ENCODE assay signal across 19 cellular contexts in the genomic region with DNA sequence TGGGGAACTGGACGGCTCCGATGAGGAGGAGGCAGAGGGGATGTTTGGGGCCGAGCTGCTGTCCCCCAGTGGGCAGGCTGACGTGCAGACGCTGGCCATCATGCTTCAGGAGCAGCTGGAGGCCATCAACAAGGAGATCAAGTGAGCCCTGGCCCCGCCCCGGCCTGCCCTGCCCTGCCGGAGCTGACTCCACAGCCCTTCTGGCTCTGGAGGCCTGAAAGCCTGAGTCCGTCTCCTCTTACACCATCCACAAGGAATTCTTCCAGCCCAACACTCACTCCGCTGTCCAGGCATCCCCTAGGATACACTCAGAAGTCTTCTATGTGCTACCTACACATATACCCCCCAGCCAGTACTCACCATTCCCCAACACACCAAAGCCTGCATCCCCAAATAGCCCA. TPM values are rescaled to one million over a fixed set of nuclear protein-coding genes. Genes with fewer than 3 reads are reported as not detected.
DNase-seq lines count a peak whose midpoint lies in the region; ATAC-seq, FAIRE-seq and TF ChIP-seq lines count a peak whose summit lies in the region.
"Had no signal": no experiment of that assay in that cellular context is flagged by ENCODE, and none has a peak within 500 bp of the region (broad histone marks: within the 10 kb centered on the region; RNA-seq: fewer than 3 reads in every experiment).

No MANE protein-coding gene starts in this region.

- H3K27me3 ChIP-seq in K562 (ENCODE audit: control insufficient read depth in 2 of 2, insufficient read depth in 2 of 2, low read length in 2 of 2) (no peaks in the 10 kb centered on the region), heart left ventricle (no peaks in the 10 kb centered on the region), neuronal stem cell (ENCODE audit: control insufficient read depth in 3 of 3, insufficient read depth in 3 of 3, low read depth in 1 of 3, low read length in 3 of 3) (peaks cover 0 to under 1% (median 0%) of the 10 kb centered on the region in 3 experiments)
- H3K27me3 ChIP-seq: thyroid gland had no signal

- no peak for TF ChIP-seq RAD21 in K562 (CRISPR knock-in tag; conservative IDR thresholded peaks at IDR 0.05 in 1 of 2, IDR thresholded peaks at IDR 0.05 in 1 of 2)

- CTCF ChIA-PET in K562 (lab: Yijun Ruan, JAX; ENCODE audit: low intra/inter-chr PET ratio) = no interaction called here

- DNase-seq in K562 (ENCODE audit: extremely low read depth in 1 of 4, low spot score in 3 of 4) = no peak
- peak; percentile 77 to 91 (median 84) for DNase-seq in heart left ventricle
- DNase-seq in neuronal stem cell (ENCODE audit: low spot score) = no peak
- no peak for DNase-seq in GM19239 (ENCODE audit: insufficient read length, low spot score)
- DNase-seq in NCI-H446 treated with DMSO at 0.1 percent for 48 hours (lab: John Stamatoyannopoulos, UW) = no peak
- DNase-seq: activated CD4-positive, alpha-beta T cell treated with anti-CD3 and anti-CD28 coated beads, Interleukin-2, amount 50 U/mL, for 4 hours; activated T-cell treated with anti-CD3 and anti-CD28 coated beads, Interleukin-2, amount 50 U/mL, for 1 hour; cortex of kidney; DMS79; naive thymus-derived CD4-positive, alpha-beta T cell; NCI-H1417 treated with DMSO at 0.1 percent for 48 hours; stimulated activated CD4-positive, alpha-beta T cell treated with anti-CD3 and anti-CD28 coated beads, Interleukin-12 subunit alpha, Interleukin-12 subunit beta, amount 100 ng/mL, for 4 hours; thyroid gland had no signal

- H2BK5ac ChIP-seq in neuronal stem cell (ENCODE audit: low read length) = no peak overlapping the region

- peak overlapping the region in 1 of 2 experiments; percentile 54; a peak in 1 of 4 replicates for H3K9ac ChIP-seq in K562 (ENCODE audit: insufficient read depth in 1 of 2, low read depth in 2 of 2, low read length in 2 of 2)
- H3K9ac ChIP-seq in neuronal stem cell (ENCODE audit: low read depth, low read length, poor library complexity) = peak overlapping the region; percentile 21

- in situ Hi-C loops in K562 (cut with MboI) = no loop called here

- H2AK5ac ChIP-seq in neuronal stem cell (ENCODE audit: low read depth, low read length) = peak overlapping the region; percentile 75

- H3K23ac ChIP-seq in neuronal stem cell (ENCODE audit: low read depth, low read length, poor library complexity) = peak overlapping the region; percentile 85

- peak overlapping the region; percentile 53 for H3K4ac ChIP-seq in neuronal stem cell (ENCODE audit: low read length)

- intact Hi-C loops in K562 (cut with micrococcal nuclease) = no loop called here
- intact Hi-C loops in heart left ventricle (cut with DNase I) = no loop called here

- no TSS peak for BruUV-seq in K562 (replicated peaks; lab: Mats Ljungman, UMichigan)

- no peak overlapping the region for H2AFZ ChIP-seq in K562 (ENCODE audit: low read depth, low read length)
- H2AFZ ChIP-seq in neuronal stem cell (ENCODE audit: low read length) = no peak overlapping the region

- H3K27ac ChIP-seq in 22Rv1 = peak overlapping the region; percentile 84
- no peak overlapping the region for H3K27ac ChIP-seq in K562 (ENCODE audit: extremely low read depth, low read depth, low read length)
- peak overlapping the region in 10 of 12 donors; percentile 24 to 71 (median 44) for H3K27ac ChIP-seq in heart left ventricle
- no peak overlapping the region for H3K27ac ChIP-seq in neuronal stem cell (replicated peaks; ENCODE audit: low read length)
- H3K27ac ChIP-seq: thyroid gland had no signal

- TF ChIP-seq EP300 in K562 (IDR thresholded peaks at IDR 0.05; ENCODE audit: low read length) = no peak

- FAIRE-seq in K562 (lab: Jason Lieb, UNC) (no peak), GM19239 (lab: Jason Lieb, UNC) (no peak)

- WGBS in K562 (ENCODE audit: insufficient coverage, low coverage, missing lambda C conversion rate) = 87% methylated on average over 8 of the region's 10 CpGs
- 62 to 84% (median 72%) methylated on average over 10 of the region's 10 CpGs for WGBS in heart left ventricle, 4 donors
- no CpG with 5 or more reads among the region's 10 CpGs for WGBS in neuronal stem cell (ENCODE audit: extremely low coverage in 2 of 2, insufficient read length in 2 of 2, insufficient replicate concordance in 1 of 2), 2 donors

- H4K20me1 ChIP-seq in K562 (replicated peaks; ENCODE audit: control insufficient read depth, insufficient read depth, low read length) = no peaks in the 10 kb centered on the region

- POLR2A ChIA-PET in K562 (lab: Yijun Ruan, JAX) = no interaction called here

- H2BK15ac ChIP-seq in neuronal stem cell (ENCODE audit: low read length) = peak overlapping the region; percentile 67

- H2BK120ac ChIP-seq in neuronal stem cell (ENCODE audit: low read depth, low read length) = no peak overlapping the region

- peaks cover 46% of the 10 kb centered on the region; the same call in 2 of the 3 replicates for H3K36me3 ChIP-seq in K562 (ENCODE audit: control insufficient read depth, insufficient read depth, low read length)
- H3K36me3 ChIP-seq in heart left ventricle = no peaks in the 10 kb centered on the region
- H3K36me3 ChIP-seq in neuronal stem cell (replicated peaks in 1 of 2; ENCODE audit: control insufficient read depth in 2 of 2, insufficient read depth in 2 of 2, low read length in 2 of 2) = peaks cover 0 to 16% of the 10 kb centered on the region in 2 donors
- H3K36me3 ChIP-seq: thyroid gland had no signal

- H3K14ac ChIP-seq in neuronal stem cell (ENCODE audit: low read length) = peak overlapping the region; percentile 71

- ATAC-seq in K562 (no peak), heart left ventricle (peak; percentile 22 to 76 (median 72)), HG02970 (IDR thresholded peaks at IDR 0.05; ENCODE audit: low FRiP score, unreplicated experiment) (no peak), HG02870 (IDR thresholded peaks at IDR 0.05; ENCODE audit: unreplicated experiment) (no peak)
- ATAC-seq: left lobe of liver; naive thymus-derived CD4-positive, alpha-beta T cell; stimulated activated effector memory CD8-positive, alpha-beta T cell treated with anti-CD3 and anti-CD28 coated beads, Interleukin-12 subunit alpha, Interleukin-12 subunit beta, amount 100 ng/mL, for 72 hours had no signal

- H3K4me2 ChIP-seq in K562 (ENCODE audit: insufficient read depth, low read length) (no peak overlapping the region), neuronal stem cell (ENCODE audit: insufficient read depth, low read length, poor library complexity, severe bottlenecking) (no peak overlapping the region)

- TF ChIP-seq POLR2A in K562 (conservative IDR thresholded peaks at IDR 0.05) (no peak), heart left ventricle (IDR thresholded peaks at IDR 0.05) (no peak)

- no peaks in the 10 kb centered on the region for H3K9me1 ChIP-seq in K562 (ENCODE audit: control insufficient read depth, insufficient read depth, low read length)

- H3K18ac ChIP-seq in neuronal stem cell (ENCODE audit: low read length) = peak overlapping the region; percentile 38

- no peaks in the 10 kb centered on the region for H3K79me1 ChIP-seq in neuronal stem cell (ENCODE audit: low read depth, low read length)

- H3K9me3 ChIP-seq in K562 (replicated peaks; ENCODE audit: control insufficient read depth, insufficient read depth, low read depth, low read length) (no peaks in the 10 kb centered on the region), heart left ventricle (no peaks in the 10 kb centered on the region), neuronal stem cell (replicated peaks in 1 of 2; ENCODE audit: control insufficient read depth in 2 of 2, insufficient read depth in 1 of 2, low read depth in 1 of 2, low read length in 2 of 2) (peaks cover 0 to 2% of the 10 kb centered on the region in 2 donors)
- H3K9me3 ChIP-seq: thyroid gland had no signal

- peaks cover 9 to 51% of the 10 kb centered on the region in 2 experiments; a peak in 3 of 5 replicates for H3K4me1 ChIP-seq in K562 (replicated peaks in 1 of 2; ENCODE audit: control insufficient read depth in 2 of 2, insufficient read depth in 2 of 2, low read length in 2 of 2)
- H3K4me1 ChIP-seq in heart left ventricle = peaks cover 0 to 21% (median 13%) of the 10 kb centered on the region in 12 donors
- no peaks in the 10 kb centered on the region for H3K4me1 ChIP-seq in neuronal stem cell (ENCODE audit: control insufficient read depth in 2 of 2, insufficient read depth in 1 of 2, low read depth in 1 of 2, low read length in 2 of 2)

- no peak overlapping the region for H2BK12ac ChIP-seq in neuronal stem cell (ENCODE audit: low read length)

- H3K79me2 ChIP-seq in K562 (ENCODE audit: control insufficient read depth, insufficient read depth, low read length) = no peaks in the 10 kb centered on the region; the same call in 2 of the 3 replicates

- H4K91ac ChIP-seq in neuronal stem cell (ENCODE audit: low read depth, low read length, poor library complexity) = no peak overlapping the region

- no peak overlapping the region for H4K8ac ChIP-seq in neuronal stem cell (ENCODE audit: low read depth, low read length)

- no peak overlapping the region for H3K4me3 ChIP-seq in K562
- H3K4me3 ChIP-seq in heart left ventricle = peak overlapping the region in 3 of 12 donors; percentile 0 to 22 (median 10)
- no peak overlapping the region for H3K4me3 ChIP-seq in neuronal stem cell (ENCODE audit: low read length in 2 of 2)
- H3K4me3 ChIP-seq: thyroid gland had no signal

- no peak for TF ChIP-seq CTCF in 22Rv1 (IDR thresholded peaks at IDR 0.05)
- no peak for TF ChIP-seq CTCF in K562 (IDR thresholded peaks at IDR 0.05 in 2 of 3, conservative IDR thresholded peaks at IDR 0.05 in 1 of 3; ENCODE audit: insufficient read depth in 2 of 3, low read depth in 1 of 3, low read length in 3 of 3)
- TF ChIP-seq CTCF in heart left ventricle (IDR thresholded peaks at IDR 0.05) = no peak

RNA-seq across cellular contexts. Expression of a gene that starts 17.4 kb away (rescaled TPM):
- total RNA-seq in K562 (2011; cell fraction: chromatin; rRNA removed; ENCODE audit: low replicate concordance) = 69.7 and 96.7 TPM in 2 replicates
- total RNA-seq in K562 (2011; cell fraction: nucleolus; rRNA removed) = 59.0 and 65.5 TPM in 2 replicates
- total RNA-seq in K562 (2011; cell fraction: nucleoplasm; rRNA removed) = 60.3 and 89.2 TPM in 2 replicates
- total RNA-seq in K562 (2014; rRNA removed) (48.2 and 55.9 TPM in 2 replicates), K562 (2014; rRNA removed; fragmentation: Illumina TruSeq; extraction: Trizol) (10.3 and 11.5 TPM in 2 replicates), K562 (2015; rRNA removed; fragmentation: Illumina TruSeq; extraction: Trizol) (19.1 and 21.0 TPM in 2 replicates), K562 (2021) (47.5 and 53.0 TPM in 2 replicates), heart left ventricle (1 to 10 TPM; 2.7 to 7.7 (median 5.1) TPM)
- polyA plus RNA-seq in K562 (2011; rRNA removed) (11.2 and 16.9 TPM in 2 replicates), K562 (2014; fragmentation: Illumina TruSeq; extraction: Trizol) (17.6 and 30.1 TPM in 2 replicates), K562 (2014; fragmentation: Nextera tagmentation; extraction: Ambion mirVana) (under 1 TPM; 0.10 to 0.29 TPM), K562 (2014; rRNA removed) (44.2 and 46.7 TPM in 2 replicates), heart left ventricle (10 to 100 TPM in 1 of 2 donors, 1 to 10 TPM in 1; 7.4 to 12.8 TPM)
- 17.5 and 30.1 TPM in 2 replicates for polyA plus RNA-seq in K562 (2011; cell fraction: cytosol; rRNA removed)
- 52.6 and 77.1 TPM in 2 replicates for polyA plus RNA-seq in K562 (2011; cell fraction: nucleus; rRNA removed)
- 17.8 and 27.4 TPM in 2 replicates for polyA plus RNA-seq in K562 (2012)
- 11.1 and 17.2 TPM in 2 replicates for polyA minus RNA-seq in K562 (2011; rRNA and poly(A)+ RNA removed)
- 9.8 and 20.9 TPM in 2 replicates for polyA minus RNA-seq in K562 (2011; cell fraction: cytosol; rRNA and poly(A)+ RNA removed)
- polyA minus RNA-seq in K562 (2011; cell fraction: nucleus; rRNA and poly(A)+ RNA removed) = 27.1 and 32.9 TPM in 2 replicates
- polyA plus RNA-seq in neuronal stem cell (2013, experiment 1 of 2) = 10.5 TPM
- polyA plus RNA-seq in neuronal stem cell (2013, experiment 2 of 2) = 10.8 TPM

RNA-seq across cellular contexts. Expression of a gene that starts 17.8 kb away (rescaled TPM):
- 1.3 and 4.9 TPM in 2 replicates for total RNA-seq in K562 (2011; cell fraction: chromatin; rRNA removed; ENCODE audit: low replicate concordance)
- 7.0 and 7.4 TPM in 2 replicates for total RNA-seq in K562 (2011; cell fraction: nucleolus; rRNA removed)
- 3.8 and 4.5 TPM in 2 replicates for total RNA-seq in K562 (2011; cell fraction: nucleoplasm; rRNA removed)
- total RNA-seq in K562 (2014; rRNA removed) (4.7 and 7.4 TPM in 2 replicates), K562 (2014; rRNA removed; fragmentation: Illumina TruSeq; extraction: Trizol) (0.55 and 0.64 TPM in 2 replicates), K562 (2015; rRNA removed; fragmentation: Illumina TruSeq; extraction: Trizol) (1.4 and 2.1 TPM in 2 replicates), K562 (2021) (1.6 and 3.2 TPM in 2 replicates), heart left ventricle (1 to 10 TPM in 6 of 9 donors, under 1 TPM in 3; 0.69 to 3.1 (median 1.3) TPM)
- polyA plus RNA-seq in K562 (2011; rRNA removed) (1.5 and 1.9 TPM in 2 replicates), K562 (2014; fragmentation: Illumina TruSeq; extraction: Trizol) (1.1 TPM in 2 replicates), K562 (2014; fragmentation: Nextera tagmentation; extraction: Ambion mirVana) (under 1 TPM; 0.08 to 0.32 TPM), K562 (2014; rRNA removed) (5.4 and 5.7 TPM in 2 replicates), heart left ventricle (1 to 10 TPM; 1.4 to 3.8 TPM)
- 4.1 and 8.0 TPM in 2 replicates for polyA plus RNA-seq in K562 (2011; cell fraction: cytosol; rRNA removed)
- 4.8 and 7.5 TPM in 2 replicates for polyA plus RNA-seq in K562 (2011; cell fraction: nucleus; rRNA removed)
- 1.8 and 3.7 TPM in 2 replicates for polyA plus RNA-seq in K562 (2012)
- polyA minus RNA-seq in K562 (2011; rRNA and poly(A)+ RNA removed) = 0.69 and 0.74 TPM in 2 replicates
- 1.6 and 3.3 TPM in 2 replicates for polyA minus RNA-seq in K562 (2011; cell fraction: cytosol; rRNA and poly(A)+ RNA removed)
- polyA minus RNA-seq in K562 (2011; cell fraction: nucleus; rRNA and poly(A)+ RNA removed) = 4.0 and 4.2 TPM in 2 replicates
- polyA plus RNA-seq in neuronal stem cell (2013, experiment 1 of 2) = 1.1 TPM
- polyA plus RNA-seq in neuronal stem cell (2013, experiment 2 of 2) = 1.3 TPM
- total RNA-seq: A172 had no signal

RNA-seq across cellular contexts. Expression of a gene that starts 18.4 kb away (rescaled TPM):
- total RNA-seq in K562 (2011; cell fraction: chromatin; rRNA removed; ENCODE audit: low replicate concordance) = 32.2 and 45.2 TPM in 2 replicates
- 32.8 and 33.2 TPM in 2 replicates for total RNA-seq in K562 (2011; cell fraction: nucleolus; rRNA removed)
- 43.6 and 52.1 TPM in 2 replicates for total RNA-seq in K562 (2011; cell fraction: nucleoplasm; rRNA removed)
- 15.6 and 20.8 TPM in 2 replicates for total RNA-seq in K562 (2014; rRNA removed)
- 10.0 and 11.7 TPM in 2 replicates for total RNA-seq in K562 (2014; rRNA removed; fragmentation: Illumina TruSeq; extraction: Trizol)
- total RNA-seq in K562 (2015; rRNA removed; fragmentation: Illumina TruSeq; extraction: Trizol) = 15.9 and 16.1 TPM in 2 replicates
- 14.8 and 15.6 TPM in 2 replicates for total RNA-seq in K562 (2021)
- 13.1 and 22.3 TPM in 2 replicates for polyA plus RNA-seq in K562 (2011; rRNA removed)
- polyA plus RNA-seq in K562 (2011; cell fraction: cytosol; rRNA removed) = 12.4 and 22.9 TPM in 2 replicates
- polyA plus RNA-seq in K562 (2011; cell fraction: nucleus; rRNA removed) = 28.6 and 29.0 TPM in 2 replicates
- 15.3 and 17.4 TPM in 2 replicates for polyA plus RNA-seq in K562 (2012)
- polyA plus RNA-seq in K562 (2014; fragmentation: Illumina TruSeq; extraction: Trizol) = 17.9 and 18.7 TPM in 2 replicates
- 1 to 10 TPM in 1 of 2 experiments, under 1 TPM in 1; 0.66 to 1.2 TPM for polyA plus RNA-seq in K562 (2014; fragmentation: Nextera tagmentation; extraction: Ambion mirVana)
- polyA plus RNA-seq in K562 (2014; rRNA removed) = 11.8 and 13.7 TPM in 2 replicates
- polyA minus RNA-seq in K562 (2011; rRNA and poly(A)+ RNA removed) = 18.4 and 24.8 TPM in 2 replicates
- polyA minus RNA-seq in K562 (2011; cell fraction: cytosol; rRNA and poly(A)+ RNA removed) = 7.2 and 13.7 TPM in 2 replicates
- 4.0 and 6.3 TPM in 2 replicates for polyA minus RNA-seq in K562 (2011; cell fraction: nucleus; rRNA and poly(A)+ RNA removed)
- 1,000 to 10,000 TPM in 4 of 9 donors, 100 to 1,000 TPM in 5; 544 to 1,953 (median 875) TPM for total RNA-seq in heart left ventricle
- polyA plus RNA-seq in heart left ventricle = 100 to 1,000 TPM; 267 to 867 TPM
- polyA plus RNA-seq in neuronal stem cell (2013, experiment 1 of 2) = 0.66 TPM
- polyA plus RNA-seq in neuronal stem cell (2013, experiment 2 of 2) = 0.76 TPM
- total RNA-seq: A172; left lobe of liver; naive thymus-derived CD4-positive, alpha-beta T cell had no signal
- polyA plus RNA-seq: naive thymus-derived CD4-positive, alpha-beta T cell had no signal

RNA-seq across cellular contexts. Expression of a gene that starts 20.8 kb away (rescaled TPM):
- total RNA-seq in K562 (2011; cell fraction: chromatin; rRNA removed; ENCODE audit: low replicate concordance) = 86.3 and 161 TPM in 2 replicates
- total RNA-seq in K562 (2011; cell fraction: nucleolus; rRNA removed) = 82.0 and 87.9 TPM in 2 replicates
- 97.8 and 143 TPM in 2 replicates for total RNA-seq in K562 (2011; cell fraction: nucleoplasm; rRNA removed)
- total RNA-seq in K562 (2014; rRNA removed) (35.3 and 37.3 TPM in 2 replicates), K562 (2014; rRNA removed; fragmentation: Illumina TruSeq; extraction: Trizol) (7.9 and 8.3 TPM in 2 replicates), K562 (2015; rRNA removed; fragmentation: Illumina TruSeq; extraction: Trizol) (15.0 and 15.2 TPM in 2 replicates), K562 (2021) (34.6 and 37.8 TPM in 2 replicates), heart left ventricle (10 to 100 TPM; 19.3 to 34.5 (median 25.8) TPM)
- polyA plus RNA-seq in K562 (2011; rRNA removed) (19.2 and 20.5 TPM in 2 replicates), K562 (2014; fragmentation: Illumina TruSeq; extraction: Trizol) (14.7 and 25.2 TPM in 2 replicates), K562 (2014; fragmentation: Nextera tagmentation; extraction: Ambion mirVana) (1 to 10 TPM; 6.5 to 7.9 TPM), K562 (2014; rRNA removed) (45.4 and 56.6 TPM in 2 replicates), heart left ventricle (10 to 100 TPM; 16.8 to 45.3 TPM)
- polyA plus RNA-seq in K562 (2011; cell fraction: cytosol; rRNA removed) = 21.6 and 37.6 TPM in 2 replicates
- polyA plus RNA-seq in K562 (2011; cell fraction: nucleus; rRNA removed) = 66.9 and 85.9 TPM in 2 replicates
- polyA plus RNA-seq in K562 (2012) = 26.9 and 31.4 TPM in 2 replicates
- polyA minus RNA-seq in K562 (2011; rRNA and poly(A)+ RNA removed) = 5.8 and 8.2 TPM in 2 replicates
- 14.5 and 15.4 TPM in 2 replicates for polyA minus RNA-seq in K562 (2011; cell fraction: cytosol; rRNA and poly(A)+ RNA removed)
- 16.0 and 19.0 TPM in 2 replicates for polyA minus RNA-seq in K562 (2011; cell fraction: nucleus; rRNA and poly(A)+ RNA removed)
- 4.2 TPM for polyA plus RNA-seq in neuronal stem cell (2013, experiment 1 of 2)
- polyA plus RNA-seq in neuronal stem cell (2013, experiment 2 of 2) = 4.4 TPM

RNA-seq across cellular contexts. Expression of a gene that starts 22.6 kb away (rescaled TPM):
- total RNA-seq in K562 (2011; cell fraction: chromatin; rRNA removed; ENCODE audit: low replicate concordance) = 18.4 and 32.9 TPM in 2 replicates
- total RNA-seq in K562 (2011; cell fraction: nucleolus; rRNA removed) = 24.3 and 26.6 TPM in 2 replicates
- total RNA-seq in K562 (2011; cell fraction: nucleoplasm; rRNA removed) = 18.6 and 20.3 TPM in 2 replicates
- total RNA-seq in K562 (2014; rRNA removed) = 11.0 and 12.4 TPM in 2 replicates
- total RNA-seq in K562 (2014; rRNA removed; fragmentation: Illumina TruSeq; extraction: Trizol) = 1.1 and 1.6 TPM in 2 replicates
- 4.0 and 4.1 TPM in 2 replicates for total RNA-seq in K562 (2015; rRNA removed; fragmentation: Illumina TruSeq; extraction: Trizol)
- total RNA-seq in K562 (2021) = 9.2 and 9.6 TPM in 2 replicates
- 5.9 and 10.3 TPM in 2 replicates for polyA plus RNA-seq in K562 (2011; rRNA removed)
- polyA plus RNA-seq in K562 (2011; cell fraction: cytosol; rRNA removed) = 8.5 and 10.8 TPM in 2 replicates
- 36.2 and 41.7 TPM in 2 replicates for polyA plus RNA-seq in K562 (2011; cell fraction: nucleus; rRNA removed)
- polyA plus RNA-seq in K562 (2012) = 9.0 and 9.4 TPM in 2 replicates
- polyA plus RNA-seq in K562 (2014; fragmentation: Illumina TruSeq; extraction: Trizol) = 3.1 and 5.1 TPM in 2 replicates
- polyA plus RNA-seq in K562 (2014; fragmentation: Nextera tagmentation; extraction: Ambion mirVana) = 1 to 10 TPM in 1 of 2 experiments, under 1 TPM in 1; 0.89 to 1.4 TPM
- 15.7 and 18.3 TPM in 2 replicates for polyA plus RNA-seq in K562 (2014; rRNA removed)
- 3.4 and 4.1 TPM in 2 replicates for polyA minus RNA-seq in K562 (2011; rRNA and poly(A)+ RNA removed)
- 1.5 and 4.3 TPM in 2 replicates for polyA minus RNA-seq in K562 (2011; cell fraction: cytosol; rRNA and poly(A)+ RNA removed)
- polyA minus RNA-seq in K562 (2011; cell fraction: nucleus; rRNA and poly(A)+ RNA removed) = 8.2 and 8.7 TPM in 2 replicates
- 10 to 100 TPM; 13.4 to 55.8 (median 22.6) TPM for total RNA-seq in heart left ventricle
- 10 to 100 TPM; 12.6 to 40.5 TPM for polyA plus RNA-seq in heart left ventricle
- 3.6 TPM for polyA plus RNA-seq in neuronal stem cell (2013, experiment 1 of 2)
- polyA plus RNA-seq in neuronal stem cell (2013, experiment 2 of 2) = 3.0 TPM

Comparison
In these comparisons a context has a peak if more than half of its experiments do, and no peak if none do; other contexts are left out.
1. H3K27ac ChIP-seq: peak in 22Rv1 (single experiment) and heart left ventricle (10 of 12); none in K562 (single experiment) and neuronal stem cell (single experiment).
2. ATAC-seq: peak in heart left ventricle (4 of 4); none in K562 (single experiment), HG02970 (single experiment) and HG02870 (single experiment).
3. DNase-seq: peak in heart left ventricle (5 of 5); none in K562 (0 of 4), neuronal stem cell (single experiment), GM19239 (single experiment) and NCI-H446 treated with DMSO at 0.1 percent for 48 hours (single experiment).
4. RNA of a gene that starts 18.4 kb away (total RNA-seq): 544 to 1,953 TPM in heart left ventricle; 10.0 to 52.1 TPM in K562; every median in the first group is over 10 times any median in the second.